Comparison of ENCODE assay signal across 11 cellular contexts in the genomic region with DNA sequence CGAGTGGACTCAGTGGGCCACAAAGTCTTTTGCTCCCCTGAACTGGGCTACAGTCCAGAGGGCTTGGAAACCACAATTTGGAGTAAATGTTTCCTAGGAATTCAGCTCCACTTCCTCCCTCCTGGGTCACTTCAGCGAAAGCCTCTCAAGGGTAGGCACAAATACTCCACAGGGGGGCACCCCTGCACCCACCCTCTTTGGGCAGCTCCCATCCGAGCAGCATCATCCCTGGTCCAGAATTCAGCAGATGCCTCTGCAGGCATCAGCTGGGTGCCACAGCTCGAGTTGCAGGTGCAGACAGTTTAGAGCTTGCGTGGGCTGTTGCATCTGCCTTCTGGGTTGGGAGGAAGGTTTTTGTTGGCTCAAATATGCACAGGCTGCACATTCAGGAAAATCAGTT. TPM values are rescaled to one million over a fixed set of nuclear protein-coding genes. Genes with fewer than 3 reads are reported as not detected.
DNase-seq lines count a peak whose midpoint lies in the region; ATAC-seq and TF ChIP-seq lines count a peak whose summit lies in the region.
"Had no signal": no experiment of that assay in that cellular context is flagged by ENCODE, and none has a peak within 500 bp of the region (broad histone marks: within the 10 kb centered on the region; RNA-seq: fewer than 3 reads in every experiment).

No MANE protein-coding gene starts in this region.

- H3K27me3 ChIP-seq in H9 (ENCODE audit: insufficient read depth, low read length) (peaks cover 2% of the 10 kb centered on the region; the same call in 1 of the 2 replicates), liver (ENCODE audit: control insufficient read depth in 4 of 4, insufficient read depth in 4 of 4, low read length in 3 of 4) (no peaks in the 10 kb centered on the region)

- TF ChIP-seq CTCF in Calu3 (IDR thresholded peaks at IDR 0.05; ENCODE audit: unreplicated experiment): no peak
- TF ChIP-seq CTCF in H9 (conservative IDR thresholded peaks at IDR 0.05): peak; percentile 44; the same call in 2 of the 3 replicates
- TF ChIP-seq CTCF in liver (IDR thresholded peaks at IDR 0.05; ENCODE audit: low read depth, low read length, missing input control): peak; percentile 8

- no peak overlapping the region for H3K23ac ChIP-seq in H9 (ENCODE audit: insufficient read length, low read depth, low read length)

- ATAC-seq in HG03175 (IDR thresholded peaks at IDR 0.05; ENCODE audit: unreplicated experiment) (no peak), GM18907 (IDR thresholded peaks at IDR 0.05; ENCODE audit: unreplicated experiment) (no peak)
- no peak for ATAC-seq in activated T-cell treated with anti-CD3 and anti-CD28 coated beads, Interleukin-2, amount 50 U/mL, for 72 hours (replicated peaks in 1 of 2)

- no peak overlapping the region for H4K8ac ChIP-seq in H9 (replicated peaks; ENCODE audit: insufficient read length, low read depth, low read length)

- no peak overlapping the region for H3K56ac ChIP-seq in H9 (ENCODE audit: insufficient read length, low read depth, low read length)

- no peak overlapping the region for H3K18ac ChIP-seq in H9 (ENCODE audit: insufficient read length, low read depth, low read length)

- WGBS in H9 (ENCODE audit: extremely low coverage, insufficient read length, low lambda C conversion rate): no CpG with 5 or more reads among the region's 5 CpGs
- WGBS in liver: 76% methylated on average over 5 of the region's 5 CpGs

- H2BK120ac ChIP-seq in H9 (ENCODE audit: low read depth, low read length, poor library complexity, severe bottlenecking): no peak overlapping the region

- H3K9me3 Mint-ChIP-seq in Calu3 (ENCODE audit: low read depth, unreplicated experiment) (no peaks in the 10 kb centered on the region), H9 (no peaks in the 10 kb centered on the region)
- no peaks in the 10 kb centered on the region for H3K9me3 Mint-ChIP-seq in activated T-cell treated with anti-CD3 and anti-CD28 coated beads, Interleukin-2, amount 50 U/mL, for 72 hours

- no peaks in the 10 kb centered on the region for H3K79me2 ChIP-seq in H9 (ENCODE audit: insufficient read depth, low read length)

- no peak overlapping the region for H4K91ac ChIP-seq in H9 (ENCODE audit: insufficient read length, low read depth, low read length)

- H3K36me3 ChIP-seq in liver (ENCODE audit: control insufficient read depth in 4 of 4, insufficient read depth in 3 of 4, low read depth in 1 of 4, low read length in 3 of 4): no peaks in the 10 kb centered on the region

- no peak overlapping the region for H4K5ac ChIP-seq in H9 (ENCODE audit: insufficient read length, low read depth, low read length)

- H2AK5ac ChIP-seq in H9 (ENCODE audit: insufficient read length, low read length): no peak overlapping the region

- no peaks in the 10 kb centered on the region for H3K9me3 ChIP-seq in H9 (ENCODE audit: control insufficient read depth, low read depth, low read length)
- H3K9me3 ChIP-seq in liver (ENCODE audit: control insufficient read depth in 4 of 4, low read length in 3 of 4): no peaks in the 10 kb centered on the region

- H3K4ac ChIP-seq in H9 (ENCODE audit: low read depth, low read length): no peak overlapping the region

- H3T11ph ChIP-seq in H9 (ENCODE audit: low read length): no peak overlapping the region

- H3K4me1 ChIP-seq in H9 (ENCODE audit: insufficient read depth, low read length) (peaks cover 9% of the 10 kb centered on the region; the same call in 1 of the 2 replicates), liver (ENCODE audit: control insufficient read depth in 4 of 4, insufficient read depth in 4 of 4, low read length in 3 of 4) (no peaks in the 10 kb centered on the region)

- no TSS peak for BruUV-seq in Calu3 (replicated peaks; lab: Mats Ljungman, UMichigan)

- no peaks in the 10 kb centered on the region for H3K23me2 ChIP-seq in H9 (ENCODE audit: insufficient read length, low read depth, low read length, poor library complexity, severe bottlenecking)

- H3K4me1 Mint-ChIP-seq in Calu3 (ENCODE audit: low read depth, unreplicated experiment) (no peaks in the 10 kb centered on the region), H9 (peaks cover 14 to 24% of the 10 kb centered on the region in 2 experiments)
- peaks cover 12% of the 10 kb centered on the region for H3K4me1 Mint-ChIP-seq in activated T-cell treated with anti-CD3 and anti-CD28 coated beads, Interleukin-2, amount 50 U/mL, for 72 hours (ENCODE audit: low read depth)

- DNase-seq in Calu3 (peak; percentile 48), H9 (peak; percentile 59), SHP77 treated with DMSO at 0.1 percent for 48 hours (lab: John Stamatoyannopoulos, UW) (peak; percentile 75), NCI-H1436 treated with DMSO at 0.1 percent for 48 hours (lab: John Stamatoyannopoulos, UW) (no peak)
- no peak for DNase-seq in activated T-cell treated with anti-CD3 and anti-CD28 coated beads, Interleukin-2, amount 50 U/mL, for 72 hours
- DNase-seq: activated CD4-positive, alpha-beta T cell treated with anti-CD3 and anti-CD28 coated beads for 1 hour; IMR-90 had no signal

- no peak overlapping the region for H2BK12ac ChIP-seq in H9 (ENCODE audit: insufficient read length, low read depth, low read length)

- H3K27ac ChIP-seq in H9 (ENCODE audit: insufficient read length, low read depth, low read length) (no peak overlapping the region), liver (ENCODE audit: low read depth in 1 of 2, low read length in 2 of 2) (no peak overlapping the region)

- no peak overlapping the region for H2AFZ ChIP-seq in H9 (ENCODE audit: low read length)

- no peaks in the 10 kb centered on the region for H4K20me1 ChIP-seq in H9 (ENCODE audit: control insufficient read depth, insufficient read depth, insufficient read length)

- H3K27me3 Mint-ChIP-seq in Calu3 (ENCODE audit: unreplicated experiment) (peaks cover 73% of the 10 kb centered on the region), H9 (ENCODE audit: low read depth) (peaks cover 37% of the 10 kb centered on the region)
- H3K27me3 Mint-ChIP-seq in activated T-cell treated with anti-CD3 and anti-CD28 coated beads, Interleukin-2, amount 50 U/mL, for 72 hours (ENCODE audit: low read depth): no peaks in the 10 kb centered on the region

- no peak overlapping the region for H2BK5ac ChIP-seq in H9 (ENCODE audit: insufficient read length, low read length)

- TF ChIP-seq RAD21 in liver (IDR thresholded peaks at IDR 0.05): peak; percentile 37 to 66

- H3K4me2 ChIP-seq in H9 (ENCODE audit: insufficient read depth, insufficient read length, low read length): no peak overlapping the region

- H3K27ac Mint-ChIP-seq in Calu3 (ENCODE audit: unreplicated experiment) (no peak overlapping the region), H9 (no peak overlapping the region)
- H3K27ac Mint-ChIP-seq in activated T-cell treated with anti-CD3 and anti-CD28 coated beads, Interleukin-2, amount 50 U/mL, for 72 hours: no peak overlapping the region

- H3K9ac ChIP-seq in H9 (ENCODE audit: extremely low read depth, insufficient read length, low read length) (no peak overlapping the region), liver (ENCODE audit: low read depth in 1 of 2, low read length in 2 of 2) (no peak overlapping the region)

- CTCF ChIA-PET in Calu3 (lab: Charles Lee): interaction anchor here (1.6 kb wide), 1 partner anchor 8 kb away, joined by 4 read pairs; no protein-coding TSS in a partner anchor

- H3K79me1 ChIP-seq in H9 (ENCODE audit: insufficient read depth, low read depth, low read length, poor library complexity, severe bottlenecking): no peaks in the 10 kb centered on the region

- H3K4me3 Mint-ChIP-seq in Calu3 (ENCODE audit: low read depth, unreplicated experiment) (no peak overlapping the region), H9 (no peak overlapping the region)
- H3K4me3 Mint-ChIP-seq in activated T-cell treated with anti-CD3 and anti-CD28 coated beads, Interleukin-2, amount 50 U/mL, for 72 hours: no peak overlapping the region

- intact Hi-C loops in Calu3 (cut with micrococcal nuclease; ENCODE audit: unreplicated experiment): no loop called here

- no peak overlapping the region for H2BK15ac ChIP-seq in H9 (ENCODE audit: low read depth, low read length)

- H3K4me3 ChIP-seq in liver (ENCODE audit: low read depth in 1 of 3, low read length in 3 of 3): no peak overlapping the region

- no peaks in the 10 kb centered on the region for H3K36me3 Mint-ChIP-seq in Calu3 (ENCODE audit: insufficient read depth, unreplicated experiment)
- H3K36me3 Mint-ChIP-seq in H9 (ENCODE audit: insufficient read depth in 1 of 3, low read depth in 3 of 3): no peaks in the 10 kb centered on the region
- H3K36me3 Mint-ChIP-seq in activated T-cell treated with anti-CD3 and anti-CD28 coated beads, Interleukin-2, amount 50 U/mL, for 72 hours (ENCODE audit: insufficient read depth in 2 of 2): no peaks in the 10 kb centered on the region

- H2BK20ac ChIP-seq in H9 (ENCODE audit: low read depth, low read length, poor library complexity, severe bottlenecking): no peak overlapping the region

- H3K14ac ChIP-seq in H9 (ENCODE audit: insufficient read depth, low read length): no peak overlapping the region

TF ChIP-seq in liver, 16 proteins besides CTCF, POLR2A, EP300 and RAD21:
- no peak for TF ChIP-seq FOXA2 (IDR thresholded peaks at IDR 0.05)

RNA-seq across cellular contexts. Expression of gene KANK4, which starts 25.0 kb away (rescaled TPM):
- total RNA-seq in Calu3 (2022) (not detected in 2 replicates), H9 (2021) (0.11 and 0.15 TPM in 2 replicates), liver (1 to 10 TPM; 1.2 to 4.6 TPM)
- 1 to 10 TPM in 1 of 2 donors, under 1 TPM in 1; 0.58 to 1.1 TPM for polyA plus RNA-seq in liver
- total RNA-seq in activated T-cell treated with anti-CD3 and anti-CD28 coated beads, Interleukin-2, amount 50 U/mL, for 72 hours: not detected
- total RNA-seq: IMR-90, lung microvascular endothelial cell had no signal
- polyA plus RNA-seq: IMR-90 had no signal

Comparison
In these comparisons a context has a peak if more than half of its experiments do, and no peak if none do; other contexts are left out.
1. DNase-seq: peak in Calu3 (single experiment), H9 (single experiment) and SHP77 treated with DMSO at 0.1 percent for 48 hours (single experiment); none in activated T-cell treated with anti-CD3 and anti-CD28 coated beads, Interleukin-2, amount 50 U/mL, for 72 hours (0 of 2) and NCI-H1436 treated with DMSO at 0.1 percent for 48 hours (single experiment).